Comparison of ENCODE assay signal across 1 cellular context in genomic region chrX:51892921-51893745, GRCh38.
TF ChIP-seq lines count a peak whose summit lies in the region.

Gene MAGED1, plus strand, starts transcription at chrX:51893623. Its CDS starts 682 bp downstream, at chrX:51894305.

TF ChIP-seq in H1, 55 proteins besides CTCF, POLR2A, EP300 and RAD21 (continued from another document):
- TF ChIP-seq CEBPB (IDR thresholded peaks at IDR 0.05; ENCODE audit: low read depth, low read length) (no peak), SRF (IDR thresholded peaks at IDR 0.05; ENCODE audit: low read depth, low read length) (no peak), JUND (IDR thresholded peaks at IDR 0.05; ENCODE audit: low read length) (no peak), HDAC6 (IDR thresholded peaks at IDR 0.05; ENCODE audit: low read depth, low read length) (no peak), FOSL1 (IDR thresholded peaks at IDR 0.05; ENCODE audit: insufficient read depth, low read depth, low read length) (no peak), SP4 (IDR thresholded peaks at IDR 0.05; ENCODE audit: low read length) (no peak), PHF8 (conservative IDR thresholded peaks at IDR 0.05; ENCODE audit: low read depth, low read length) (no peak), CHD7 (IDR thresholded peaks at IDR 0.05; ENCODE audit: insufficient replicate concordance, low read length) (no peak), BCL11A (IDR thresholded peaks at IDR 0.05; ENCODE audit: low read depth in 2 of 2, low read length in 2 of 2) (no peak), RBBP5 (IDR thresholded peaks at IDR 0.05; ENCODE audit: borderline replicate concordance, low read depth, low read length) (no peak), TBP (IDR thresholded peaks at IDR 0.05; ENCODE audit: low read depth, low read length) (peak; percentile 88), USF2 (IDR thresholded peaks at IDR 0.05; ENCODE audit: low read length) (peak; percentile 19; the same call in 1 of the 2 replicates), E2F6 (IDR thresholded peaks at IDR 0.05) (0 out of 2 replicates have a peak, but pooled peaks have one; percentile 51), RXRA (IDR thresholded peaks at IDR 0.05; ENCODE audit: insufficient read depth, low read depth, low read length) (no peak), SIRT6 (IDR thresholded peaks at IDR 0.05; ENCODE audit: low read length) (no peak), NANOG (IDR thresholded peaks at IDR 0.05; ENCODE audit: insufficient read depth, low read depth, low read length, poor library complexity, severe bottlenecking) (no peak), SAP30 (IDR thresholded peaks at IDR 0.05; ENCODE audit: insufficient read depth, insufficient replicate concordance, low read length) (no peak), TCF12 (IDR thresholded peaks at IDR 0.05; ENCODE audit: low read depth, low read length) (no peak), POU5F1 (IDR thresholded peaks at IDR 0.05; ENCODE audit: low read depth, low read length) (no peak), POLR2AphosphoS5 (IDR thresholded peaks at IDR 0.05; ENCODE audit: low read depth, low read length) (peak; percentile 92), BACH1 (IDR thresholded peaks at IDR 0.05; ENCODE audit: low read length) (no peak), YY1 (IDR thresholded peaks at IDR 0.05; ENCODE audit: low read depth, low read length) (no peak), CREB1 (IDR thresholded peaks at IDR 0.05) (no peak), NRF1 (IDR thresholded peaks at IDR 0.05; ENCODE audit: low read depth, low read length) (peak; percentile 62), GTF2F1 (IDR thresholded peaks at IDR 0.05; ENCODE audit: borderline replicate concordance, low read depth, low read length) (0 out of 2 replicates have a peak, but pooled peaks have one; percentile 35), GABPA (IDR thresholded peaks at IDR 0.05; ENCODE audit: borderline replicate concordance, insufficient read depth, low read length) (no peak), EGR1 (IDR thresholded peaks at IDR 0.05; ENCODE audit: borderline replicate concordance, low read depth, low read length) (no peak), HDAC2 (IDR thresholded peaks at IDR 0.05; ENCODE audit: borderline replicate concordance in 1 of 2, low read depth in 2 of 2, low read length in 2 of 2) (no peak), CBX8 (IDR thresholded peaks at IDR 0.05; ENCODE audit: borderline replicate concordance, low read depth, low read length) (no peak), TEAD4 (IDR thresholded peaks at IDR 0.05; ENCODE audit: low read depth, low read length) (no peak), TAF1 (IDR thresholded peaks at IDR 0.05; ENCODE audit: low read depth, low read length) (peak; percentile 91), CHD1 (IDR thresholded peaks at IDR 0.05; ENCODE audit: low read depth, low read length) (no peak)
- TF ChIP-seq, protein P1, sequence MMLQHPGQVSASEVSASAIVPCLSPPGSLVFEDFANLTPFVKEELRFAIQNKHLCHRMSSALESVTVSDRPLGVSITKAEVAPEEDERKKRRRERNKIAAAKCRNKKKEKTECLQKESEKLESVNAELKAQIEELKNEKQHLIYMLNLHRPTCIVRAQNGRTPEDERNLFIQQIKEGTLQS (IDR thresholded peaks at IDR 0.05; ENCODE audit: insufficient read depth, low read depth, low read length) = no peak
- TF ChIP-seq, protein P2, sequence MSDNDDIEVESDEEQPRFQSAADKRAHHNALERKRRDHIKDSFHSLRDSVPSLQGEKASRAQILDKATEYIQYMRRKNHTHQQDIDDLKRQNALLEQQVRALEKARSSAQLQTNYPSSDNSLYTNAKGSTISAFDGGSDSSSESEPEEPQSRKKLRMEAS (IDR thresholded peaks at IDR 0.05) = 0 out of 2 replicates have a peak, but pooled peaks have one; percentile 28
